ENCODE assay signal across 9 cellular contexts in the genomic region with DNA sequence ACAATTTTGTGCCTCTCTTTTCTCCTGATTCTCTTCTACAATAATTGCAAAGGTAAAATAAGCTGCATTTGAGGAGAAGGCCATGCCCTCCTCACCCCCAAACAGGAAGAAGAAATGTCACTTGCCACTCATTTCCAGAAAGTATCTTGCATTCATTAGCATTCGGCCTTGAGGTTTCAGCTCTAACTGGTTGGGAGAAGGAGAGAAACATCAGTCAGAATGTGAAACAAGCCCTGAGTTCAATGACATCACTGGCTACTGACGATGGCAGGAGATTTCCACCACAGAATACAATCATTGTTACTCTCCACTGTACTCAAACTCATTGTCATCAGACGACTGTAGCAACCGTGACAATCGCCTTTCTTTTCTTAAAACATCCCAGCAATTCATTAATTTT.
A peak's percentile ranks its signal among the peaks of the same experiment; 100 is the strongest.
DNase-seq lines count a peak whose midpoint lies in the region; ATAC-seq and TF ChIP-seq lines count a peak whose summit lies in the region.
"Had no signal": no experiment of that assay in that cellular context is flagged by ENCODE, and none has a peak within 500 bp of the region (broad histone marks: within the 10 kb centered on the region; RNA-seq: fewer than 3 reads in every experiment).

No MANE protein-coding gene starts in this region.

- H3K36me3 Mint-ChIP-seq in activated CD4-positive, alpha-beta T cell treated with anti-CD3 and anti-CD28 coated beads, Interleukin-2, amount 10 ng/mL, durations not matched to agents 7 days and 5 days (ENCODE audit: low read depth): peaks cover 92% of the 10 kb centered on the region

- no peaks in the 10 kb centered on the region for H3K27me3 ChIP-seq in colonic mucosa

- no peak overlapping the region for H3K4me3 ChIP-seq in colonic mucosa

- no peak overlapping the region for H3K9ac ChIP-seq in colonic mucosa (ENCODE audit: low read depth in 2 of 2, low read length in 2 of 2)

- intact Hi-C loops in colonic mucosa (cut with DNase I): no loop called here

- peak; percentile 83 for ATAC-seq in GM21825 (IDR thresholded peaks at IDR 0.05; ENCODE audit: unreplicated experiment)

- no peaks in the 10 kb centered on the region for H3K27me3 Mint-ChIP-seq in activated CD4-positive, alpha-beta T cell treated with anti-CD3 and anti-CD28 coated beads, Interleukin-2, amount 10 ng/mL, durations not matched to agents 7 days and 5 days

- H3K27ac Mint-ChIP-seq in activated CD4-positive, alpha-beta T cell treated with anti-CD3 and anti-CD28 coated beads, Interleukin-2, amount 10 ng/mL, durations not matched to agents 7 days and 5 days: peak overlapping the region; percentile 52

- no peaks in the 10 kb centered on the region for H3K4me1 ChIP-seq in colonic mucosa

- H3K36me3 ChIP-seq in colonic mucosa: no peaks in the 10 kb centered on the region

- POLR2A ChIA-PET in activated CD4-positive, alpha-beta T cell treated with anti-CD3 and anti-CD28 coated beads, Interleukin-2, amount 10 ng/mL, durations not matched to agents 7 days and 5 days (lab: Charles Lee): interaction anchor here (0.6 to 0.9 kb wide), 2 partner anchors 8 to 842 kb away, joined by 3 read pairs; no protein-coding TSS in a partner anchor

- no peak overlapping the region for H3K4me3 Mint-ChIP-seq in activated CD4-positive, alpha-beta T cell treated with anti-CD3 and anti-CD28 coated beads, Interleukin-2, amount 10 ng/mL, durations not matched to agents 7 days and 5 days

- peak; percentile 59 for DNase-seq in activated CD4-positive, alpha-beta T cell treated with anti-CD3 and anti-CD28 coated beads for 48 hours
- DNase-seq in activated CD4-positive, alpha-beta T cell treated with anti-CD3 and anti-CD28 coated beads, Interleukin-2, amount 50 U/mL, for 1 hour: no peak
- DNase-seq in activated CD4-positive, alpha-beta T cell treated with anti-CD3 and anti-CD28 coated beads, Interleukin-2, amount 10 ng/mL, durations not matched to agents 7 days and 5 days: peak; percentile 43
- DNase-seq in renal cortical epithelial cell (ENCODE audit: low read depth) (peak; percentile 23), SKM-1 treated with dmso at 0.1 percent for 144 hours (lab: John Stamatoyannopoulos, UW; ENCODE audit: unreplicated experiment) (no peak), foreskin melanocyte (no peak), colonic mucosa (no peak)
- DNase-seq: NCI-H446 treated with DMSO at 0.1 percent for 48 hours had no signal

- H3K4me1 Mint-ChIP-seq in activated CD4-positive, alpha-beta T cell treated with anti-CD3 and anti-CD28 coated beads, Interleukin-2, amount 10 ng/mL, durations not matched to agents 7 days and 5 days: peaks cover 49% of the 10 kb centered on the region

- H3K27ac ChIP-seq in colonic mucosa: no peak overlapping the region

- no peaks in the 10 kb centered on the region for H3K9me3 ChIP-seq in colonic mucosa

- H3K9me3 Mint-ChIP-seq in activated CD4-positive, alpha-beta T cell treated with anti-CD3 and anti-CD28 coated beads, Interleukin-2, amount 10 ng/mL, durations not matched to agents 7 days and 5 days: peaks cover 25% of the 10 kb centered on the region

- TF ChIP-seq CTCF in colonic mucosa (IDR thresholded peaks at IDR 0.05): no peak

- CTCF ChIA-PET in activated CD4-positive, alpha-beta T cell treated with anti-CD3 and anti-CD28 coated beads, Interleukin-2, amount 10 ng/mL, durations not matched to agents 7 days and 5 days (lab: Charles Lee): interaction anchor here (0.7 to 2.5 kb wide), 5 partner anchors 11 to 23 kb away, joined by 3 to 6 read pairs (median 4); no protein-coding TSS in a partner anchor

Comparison
In these comparisons a context has a peak if more than half of its experiments do, and no peak if none do; other contexts are left out.
1. DNase-seq: peak in activated CD4-positive, alpha-beta T cell treated with anti-CD3 and anti-CD28 coated beads for 48 hours (single experiment), activated CD4-positive, alpha-beta T cell treated with anti-CD3 and anti-CD28 coated beads, Interleukin-2, amount 10 ng/mL, durations not matched to agents 7 days and 5 days (single experiment) and renal cortical epithelial cell (single experiment); none in activated CD4-positive, alpha-beta T cell treated with anti-CD3 and anti-CD28 coated beads, Interleukin-2, amount 50 U/mL, for 1 hour (single experiment), SKM-1 treated with dmso at 0.1 percent for 144 hours (single experiment), foreskin melanocyte (single experiment) and colonic mucosa (single experiment).